Comparison of ENCODE assay signal across 31 cellular contexts in the genomic region with DNA sequence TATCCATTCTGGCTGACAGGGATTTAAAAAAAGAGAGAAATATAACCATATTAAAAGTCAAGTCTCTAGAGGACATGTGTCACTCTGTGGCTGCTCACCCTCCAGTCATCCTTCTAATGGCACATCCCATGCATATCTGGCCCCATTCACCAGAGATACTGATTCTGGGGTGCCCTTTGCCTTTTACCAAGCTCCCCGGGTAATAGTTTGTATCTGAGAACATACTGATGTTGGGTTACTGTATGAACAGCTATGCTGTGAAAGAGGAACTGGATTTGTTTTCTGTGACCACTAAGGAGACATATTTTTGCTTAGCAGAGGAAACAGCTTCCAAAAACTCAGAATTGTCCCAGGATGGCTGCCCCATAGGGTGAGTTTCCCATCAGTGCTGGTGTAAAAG. TPM values are rescaled to one million over a fixed set of nuclear protein-coding genes. Genes with fewer than 3 reads are reported as not detected.
DNase-seq lines count a peak whose midpoint lies in the region; ATAC-seq, FAIRE-seq and TF ChIP-seq lines count a peak whose summit lies in the region.
"Had no signal": no experiment of that assay in that cellular context is flagged by ENCODE, and none has a peak within 500 bp of the region (broad histone marks: within the 10 kb centered on the region; RNA-seq: fewer than 3 reads in every experiment).

No MANE protein-coding gene starts in this region.

- H3K4me3 Mint-ChIP-seq in T-cell = no peak overlapping the region
- no peak overlapping the region for H3K4me3 Mint-ChIP-seq in activated CD4-positive, alpha-beta T cell treated with anti-CD3 and anti-CD28 coated beads for 36 hours
- H3K4me3 Mint-ChIP-seq: activated CD4-positive, alpha-beta T cell treated with anti-CD3 and anti-CD28 coated beads, Interleukin-2, amount 10 ng/mL, durations not matched to agents 24 days and 14 days; activated naive CD8-positive, alpha-beta T cell treated with anti-CD3 and anti-CD28 coated beads, Interleukin-2, amount 10 ng/mL, durations not matched to agents 7 days and 5 days; CD4-positive, alpha-beta T cell had no signal

- no peak overlapping the region for H2AFZ ChIP-seq in K562 (ENCODE audit: low read depth, low read length)

- no peaks in the 10 kb centered on the region for H3K4me1 Mint-ChIP-seq in T-cell
- H3K4me1 Mint-ChIP-seq in activated CD4-positive, alpha-beta T cell treated with anti-CD3 and anti-CD28 coated beads for 36 hours = no peaks in the 10 kb centered on the region
- H3K4me1 Mint-ChIP-seq: activated CD4-positive, alpha-beta T cell treated with anti-CD3 and anti-CD28 coated beads, Interleukin-2, amount 10 ng/mL, durations not matched to agents 24 days and 14 days; activated naive CD8-positive, alpha-beta T cell treated with anti-CD3 and anti-CD28 coated beads, Interleukin-2, amount 10 ng/mL, durations not matched to agents 7 days and 5 days had no signal

- H4K20me1 ChIP-seq in K562 (replicated peaks; ENCODE audit: control insufficient read depth, insufficient read depth, low read length) = no peaks in the 10 kb centered on the region

- H3K36me3 ChIP-seq in K562 (ENCODE audit: control insufficient read depth, insufficient read depth, low read length) = no peaks in the 10 kb centered on the region
- H3K36me3 ChIP-seq: heart right ventricle, MG63 had no signal

- no peaks in the 10 kb centered on the region for H3K79me2 ChIP-seq in K562 (ENCODE audit: control insufficient read depth, insufficient read depth, low read length)

- no peak for FAIRE-seq in K562 (lab: Jason Lieb, UNC)
- FAIRE-seq: D721Med, H54 had no signal

- H3K9me3 Mint-ChIP-seq in T-cell = no peaks in the 10 kb centered on the region
- H3K9me3 Mint-ChIP-seq in activated CD4-positive, alpha-beta T cell treated with anti-CD3 and anti-CD28 coated beads for 36 hours (ENCODE audit: low read depth) = no peaks in the 10 kb centered on the region
- H3K9me3 Mint-ChIP-seq: activated CD4-positive, alpha-beta T cell treated with anti-CD3 and anti-CD28 coated beads, Interleukin-2, amount 10 ng/mL, durations not matched to agents 24 days and 14 days; activated naive CD8-positive, alpha-beta T cell treated with anti-CD3 and anti-CD28 coated beads, Interleukin-2, amount 10 ng/mL, durations not matched to agents 7 days and 5 days; CD4-positive, alpha-beta T cell had no signal

- no peak overlapping the region for H3K27ac ChIP-seq in K562 (ENCODE audit: extremely low read depth, low read depth, low read length)
- H3K27ac ChIP-seq: SK-N-MC had no signal

- no peak for ATAC-seq in K562
- no peak for ATAC-seq in T-cell (replicated peaks in 1 of 4)
- no peak for ATAC-seq in activated CD4-positive, alpha-beta T cell treated with anti-CD3 and anti-CD28 coated beads for 36 hours
- ATAC-seq: esophagus mucosa, left cardiac atrium, sciatic nerve had no signal

- H3K9ac ChIP-seq in K562 (ENCODE audit: insufficient read depth in 1 of 2, low read depth in 2 of 2, low read length in 2 of 2) = no peak overlapping the region

- no peak overlapping the region for H3K27ac Mint-ChIP-seq in T-cell
- H3K27ac Mint-ChIP-seq in activated CD4-positive, alpha-beta T cell treated with anti-CD3 and anti-CD28 coated beads for 36 hours = no peak overlapping the region
- H3K27ac Mint-ChIP-seq: activated CD4-positive, alpha-beta T cell treated with anti-CD3 and anti-CD28 coated beads, Interleukin-2, amount 10 ng/mL, durations not matched to agents 24 days and 14 days; activated naive CD8-positive, alpha-beta T cell treated with anti-CD3 and anti-CD28 coated beads, Interleukin-2, amount 10 ng/mL, durations not matched to agents 7 days and 5 days; CD4-positive, alpha-beta T cell; progenitor cell of endocrine pancreas had no signal

- TF ChIP-seq POLR2A in K562 (conservative IDR thresholded peaks at IDR 0.05) = no peak

- peaks cover 5% of the 10 kb centered on the region for H3K36me3 Mint-ChIP-seq in T-cell
- H3K36me3 Mint-ChIP-seq in activated CD4-positive, alpha-beta T cell treated with anti-CD3 and anti-CD28 coated beads for 36 hours (ENCODE audit: low read depth) = no peaks in the 10 kb centered on the region

- no TSS peak for BruUV-seq in K562 (replicated peaks; lab: Mats Ljungman, UMichigan)

- peaks cover 3 to 4% of the 10 kb centered on the region in 2 experiments; a peak in 3 of 5 replicates for H3K4me1 ChIP-seq in K562 (replicated peaks in 1 of 2; ENCODE audit: control insufficient read depth in 2 of 2, insufficient read depth in 2 of 2, low read length in 2 of 2)

- POLR2A ChIA-PET in K562 (lab: Yijun Ruan, JAX) = no interaction called here
- POLR2A ChIA-PET in T-cell (lab: Charles Lee) = interaction anchor here in 1 of 2 donors (0.6 kb wide), 1 partner anchor 19 kb away, joined by 7 read pairs; no protein-coding TSS in a partner anchor
- POLR2A ChIA-PET in activated CD4-positive, alpha-beta T cell treated with anti-CD3 and anti-CD28 coated beads for 36 hours (lab: Charles Lee) = no interaction called here

- H3K9me3 ChIP-seq in K562 (replicated peaks; ENCODE audit: control insufficient read depth, insufficient read depth, low read depth, low read length) = no peaks in the 10 kb centered on the region
- H3K9me3 ChIP-seq: heart right ventricle, MG63 had no signal

- H3K27me3 ChIP-seq in K562 (ENCODE audit: control insufficient read depth in 2 of 2, insufficient read depth in 2 of 2, low read length in 2 of 2) = no peaks in the 10 kb centered on the region
- H3K27me3 ChIP-seq: MG63 had no signal

- no peak overlapping the region for H3K4me2 ChIP-seq in K562 (ENCODE audit: insufficient read depth, low read length)

- H3K9me1 ChIP-seq in K562 (ENCODE audit: control insufficient read depth, insufficient read depth, low read length) = no peaks in the 10 kb centered on the region

- 78% methylated on average over 1 of the region's 1 CpG for WGBS in K562 (ENCODE audit: insufficient coverage, low coverage, missing lambda C conversion rate)

- in situ Hi-C loops in K562 (cut with MboI) = no loop called here

- CTCF ChIA-PET in K562 (lab: Yijun Ruan, JAX; ENCODE audit: low intra/inter-chr PET ratio) = no interaction called here
- CTCF ChIA-PET in T-cell (lab: Charles Lee) = interaction anchor here in 1 of 2 donors (0.9 kb wide), 1 partner anchor 25 kb away, joined by 3 read pairs; no protein-coding TSS in a partner anchor
- CTCF ChIA-PET in activated CD4-positive, alpha-beta T cell treated with anti-CD3 and anti-CD28 coated beads for 36 hours (lab: Charles Lee) = interaction anchor here (0.7 kb wide), 2 partner anchors 22 to 171 kb away, joined by 3 read pairs; partner anchors contain the start of gene PRDX4

- TF ChIP-seq EP300 in K562 (IDR thresholded peaks at IDR 0.05; ENCODE audit: low read length) = no peak

- no peak for TF ChIP-seq CTCF in K562 (IDR thresholded peaks at IDR 0.05 in 2 of 3, conservative IDR thresholded peaks at IDR 0.05 in 1 of 3; ENCODE audit: insufficient read depth in 2 of 3, low read depth in 1 of 3, low read length in 3 of 3)

- no peak overlapping the region for H3K4me3 ChIP-seq in K562
- H3K4me3 ChIP-seq: heart right ventricle, MG63, SK-N-MC had no signal

- peak; percentile 25 for DNase-seq in SIG-M5 treated with dmso at 0.1 percent for 504 hours (lab: John Stamatoyannopoulos, UW; ENCODE audit: unreplicated experiment)
- no peak for DNase-seq in SIG-M5 (lab: John Stamatoyannopoulos, UW)
- DNase-seq in NAMALWA (ENCODE audit: low spot score) = peak; percentile 1
- no peak for DNase-seq in K562 (ENCODE audit: extremely low read depth in 1 of 4, low spot score in 3 of 4)
- DNase-seq in inferior parietal cortex (ENCODE audit: extremely low spot score) = no peak
- no peak for DNase-seq in T-cell
- DNase-seq in EL = no peak
- no peak for DNase-seq in activated CD4-positive, alpha-beta T cell treated with anti-CD3 and anti-CD28 coated beads for 36 hours
- DNase-seq: 8988T; activated CD4-positive, alpha-beta T cell treated with anti-CD3 and anti-CD28 coated beads, Interleukin-2, amount 10 ng/mL, durations not matched to agents 24 days and 14 days; activated gamma-delta T cell; activated naive CD8-positive, alpha-beta T cell treated with anti-CD3 and anti-CD28 coated beads, Interleukin-2, amount 10 ng/mL, durations not matched to agents 7 days and 5 days; activated T-cell treated with anti-CD3 and anti-CD28 coated beads, Interleukin-2, amount 50 U/mL, for 1 hour; caudate nucleus; CD4-positive, alpha-beta T cell; cortex of kidney; foreskin fibroblast; heart right ventricle; left cardiac atrium; MG63; NCI-H1694; NCI-H510A treated with DMSO at 0.1 percent for 48 hours; NK-92 treated with Interleukin-12 subunit alpha and Interleukin-12 subunit beta, amount 100 ng/mL, for 24 hours; RPMI8226; stimulated activated naive CD4-positive, alpha-beta T cell had no signal

- peaks cover 0 to 5% of the 10 kb centered on the region in 2 donors for H3K27me3 Mint-ChIP-seq in T-cell
- H3K27me3 Mint-ChIP-seq in activated CD4-positive, alpha-beta T cell treated with anti-CD3 and anti-CD28 coated beads for 36 hours = no peaks in the 10 kb centered on the region
- H3K27me3 Mint-ChIP-seq: activated CD4-positive, alpha-beta T cell treated with anti-CD3 and anti-CD28 coated beads, Interleukin-2, amount 10 ng/mL, durations not matched to agents 24 days and 14 days; activated naive CD8-positive, alpha-beta T cell treated with anti-CD3 and anti-CD28 coated beads, Interleukin-2, amount 10 ng/mL, durations not matched to agents 7 days and 5 days; CD4-positive, alpha-beta T cell; progenitor cell of endocrine pancreas had no signal

- TF ChIP-seq RAD21 in K562 (CRISPR knock-in tag; conservative IDR thresholded peaks at IDR 0.05 in 1 of 2, IDR thresholded peaks at IDR 0.05 in 1 of 2) = no peak

- intact Hi-C loops in K562 (cut with micrococcal nuclease) = no loop called here
- intact Hi-C loops in activated CD4-positive, alpha-beta T cell treated with anti-CD3 and anti-CD28 coated beads for 36 hours (cut with DNase I, micrococcal nuclease) = no loop called here

RNA-seq across cellular contexts. Expression of gene SAT1, which starts 56.0 kb away (rescaled TPM):
- total RNA-seq in K562 (2011; cell fraction: chromatin; rRNA removed; ENCODE audit: low replicate concordance) = 146 and 240 TPM in 2 replicates
- total RNA-seq in K562 (2011; cell fraction: nucleolus; rRNA removed) = 107 and 113 TPM in 2 replicates
- total RNA-seq in K562 (2011; cell fraction: nucleoplasm; rRNA removed) = 145 and 181 TPM in 2 replicates
- 48.7 and 53.2 TPM in 2 replicates for total RNA-seq in K562 (2014; rRNA removed)
- total RNA-seq in K562 (2014; rRNA removed; fragmentation: Illumina TruSeq; extraction: Trizol) = 71.1 and 71.9 TPM in 2 replicates
- total RNA-seq in K562 (2015; rRNA removed; fragmentation: Illumina TruSeq; extraction: Trizol) = 43.7 and 47.4 TPM in 2 replicates
- 49.2 and 51.8 TPM in 2 replicates for total RNA-seq in K562 (2021)
- polyA plus RNA-seq in K562 (2011; rRNA removed) = 160 and 169 TPM in 2 replicates
- 24.1 and 90.3 TPM in 2 replicates for polyA plus RNA-seq in K562 (2011; cell fraction: cytosol; rRNA removed)
- 354 and 641 TPM in 2 replicates for polyA plus RNA-seq in K562 (2011; cell fraction: nucleus; rRNA removed)
- 60.7 and 194 TPM in 2 replicates for polyA plus RNA-seq in K562 (2012)
- polyA plus RNA-seq in K562 (2014; fragmentation: Illumina TruSeq; extraction: Trizol) = 66.1 and 74.1 TPM in 2 replicates
- polyA plus RNA-seq in K562 (2014; fragmentation: Nextera tagmentation; extraction: Ambion mirVana) = 100 to 1,000 TPM; 161 to 194 TPM
- 77.6 and 94.7 TPM in 2 replicates for polyA plus RNA-seq in K562 (2014; rRNA removed)
- polyA minus RNA-seq in K562 (2011; rRNA and poly(A)+ RNA removed) = 51.7 and 72.1 TPM in 2 replicates
- 17.5 and 19.9 TPM in 2 replicates for polyA minus RNA-seq in K562 (2011; cell fraction: cytosol; rRNA and poly(A)+ RNA removed)
- polyA minus RNA-seq in K562 (2011; cell fraction: nucleus; rRNA and poly(A)+ RNA removed) = 59.4 and 128 TPM in 2 replicates
- total RNA-seq in T-cell = 100 to 1,000 TPM in 2 of 5 donors, 10 to 100 TPM in 3; 89.6 to 258 (median 94.4) TPM
- total RNA-seq in activated CD4-positive, alpha-beta T cell treated with anti-CD3 and anti-CD28 coated beads for 36 hours = 100 to 1,000 TPM; 148 to 166 TPM

Comparison
In these comparisons a context has a peak if more than half of its experiments do, and no peak if none do; other contexts are left out.
1. DNase-seq: peak in SIG-M5 treated with dmso at 0.1 percent for 504 hours (single experiment) and NAMALWA (single experiment); none in SIG-M5 (single experiment), K562 (0 of 4), inferior parietal cortex (single experiment), T-cell (0 of 34), EL (single experiment) and activated CD4-positive, alpha-beta T cell treated with anti-CD3 and anti-CD28 coated beads for 36 hours (single experiment).